Comparison of ENCODE assay signal across 12 cellular contexts in genomic region chr4:10732235-10732975, GRCh38. TPM values are rescaled to one million over a fixed set of nuclear protein-coding genes. Genes with fewer than 3 reads are reported as not detected.
DNase-seq lines count a peak whose midpoint lies in the region; ATAC-seq and TF ChIP-seq lines count a peak whose summit lies in the region.
"Had no signal": no experiment of that assay in that cellular context is flagged by ENCODE, and none has a peak within 500 bp of the region (broad histone marks: within the 10 kb centered on the region; RNA-seq: fewer than 3 reads in every experiment).

No MANE protein-coding gene starts in this region.

- no peaks in the 10 kb centered on the region for H3K27me3 Mint-ChIP-seq in activated T-cell treated with anti-CD3 and anti-CD28 coated beads, Interleukin-2, amount 50 U/mL, for 24 hours
- no peaks in the 10 kb centered on the region for H3K27me3 Mint-ChIP-seq in activated B cell treated with CpG ODN at 0.5 μM for 24 hours
- H3K27me3 Mint-ChIP-seq: brain had no signal

- peak overlapping the region; percentile 0 for H3K4me3 Mint-ChIP-seq in activated T-cell treated with anti-CD3 and anti-CD28 coated beads, Interleukin-2, amount 50 U/mL, for 24 hours
- H3K4me3 Mint-ChIP-seq in activated B cell treated with CpG ODN at 0.5 μM for 24 hours: peak overlapping the region; percentile 33

- peak overlapping the region; percentile 84 for H3K27ac Mint-ChIP-seq in activated T-cell treated with anti-CD3 and anti-CD28 coated beads, Interleukin-2, amount 50 U/mL, for 24 hours
- peak overlapping the region; percentile 22 for H3K27ac Mint-ChIP-seq in activated B cell treated with CpG ODN at 0.5 μM for 24 hours
- H3K27ac Mint-ChIP-seq: brain had no signal

- H3K4me1 Mint-ChIP-seq in activated T-cell treated with anti-CD3 and anti-CD28 coated beads, Interleukin-2, amount 50 U/mL, for 24 hours (ENCODE audit: low read depth): peaks cover 58% of the 10 kb centered on the region
- peaks cover 56% of the 10 kb centered on the region for H3K4me1 Mint-ChIP-seq in activated B cell treated with CpG ODN at 0.5 μM for 24 hours

- intact Hi-C loops in activated B cell treated with CpG ODN at 0.5 μM for 24 hours (cut with micrococcal nuclease): loop anchor here (1.0 to 5.0 kb wide), 3 partner anchors 11 to 695 kb away; partner anchors contain the start of gene HS3ST1

- H3K9me3 Mint-ChIP-seq in activated T-cell treated with anti-CD3 and anti-CD28 coated beads, Interleukin-2, amount 50 U/mL, for 24 hours: peaks cover 12% of the 10 kb centered on the region
- H3K9me3 Mint-ChIP-seq in activated B cell treated with CpG ODN at 0.5 μM for 24 hours: peaks cover 4% of the 10 kb centered on the region

- CTCF ChIA-PET in activated B cell treated with CpG ODN at 0.5 μM for 24 hours (lab: Charles Lee): no interaction called here

- no peak for DNase-seq in activated T-cell treated with anti-CD3 and anti-CD28 coated beads, Interleukin-2, amount 50 U/mL, for 24 hours
- DNase-seq in activated T-cell treated with anti-CD3 and anti-CD28 coated beads for 4 hours (no peak), activated B cell treated with CpG ODN at 0.5 μM for 24 hours (no peak), NCI-H1436 treated with DMSO at 0.1 percent for 48 hours (lab: John Stamatoyannopoulos, UW) (no peak)
- peak; percentile 47 for DNase-seq in stimulated activated CD8-positive, alpha-beta memory T cell treated with anti-CD3 and anti-CD28 coated beads, Interleukin-4, amount 100 ng/mL, for 48 hours
- DNase-seq in stimulated activated naive CD4-positive, alpha-beta T cell (lab: John Stamatoyannopoulos, UW): no peak
- DNase-seq: effector CD4-positive, alpha-beta T cell; T1000 had no signal

- POLR2A ChIA-PET in activated B cell treated with CpG ODN at 0.5 μM for 24 hours (lab: Charles Lee): interaction anchor here (0.7 to 0.8 kb wide), 2 partner anchors 8 to 15 kb away, joined by 3 to 4 read pairs; no protein-coding TSS in a partner anchor

- H3K36me3 Mint-ChIP-seq in activated T-cell treated with anti-CD3 and anti-CD28 coated beads, Interleukin-2, amount 50 U/mL, for 24 hours (ENCODE audit: low read depth): no peaks in the 10 kb centered on the region
- no peaks in the 10 kb centered on the region for H3K36me3 Mint-ChIP-seq in activated B cell treated with CpG ODN at 0.5 μM for 24 hours (ENCODE audit: low read depth)
- H3K36me3 Mint-ChIP-seq: brain had no signal

- no peak for TF ChIP-seq CTCF in activated B cell treated with CpG ODN at 0.5 μM for 24 hours (IDR thresholded peaks at IDR 0.05)

- ATAC-seq in GM19463 (IDR thresholded peaks at IDR 0.05; ENCODE audit: unreplicated experiment) (peak; percentile 19), activated B cell treated with CpG ODN at 0.5 μM for 24 hours (ENCODE audit: low read depth) (no peak), GM19395 (IDR thresholded peaks at IDR 0.05; ENCODE audit: unreplicated experiment) (no peak)

RNA-seq across cellular contexts. Expression of gene CLNK, which starts 47.8 kb away (rescaled TPM):
- total RNA-seq in activated B cell treated with CpG ODN at 0.5 μM for 24 hours: 0.37 and 0.58 TPM in 2 replicates
- total RNA-seq: fibroblast of villous mesenchyme had no signal
